In genomic region chr14:105503918-105504692, GRCh38 we compare ENCODE assay signal across 1 cellular context.
TF ChIP-seq lines count a peak whose summit lies in the region.

No MANE protein-coding gene starts in this region.

TF ChIP-seq in HepG2, 621 proteins besides CTCF, POLR2A, EP300 and RAD21 (continued from another document and continues in another):
- no peak for TF ChIP-seq ZBTB40 (IDR thresholded peaks at IDR 0.05)
- TF ChIP-seq ZBTB40 (CRISPR knock-in tag; IDR thresholded peaks at IDR 0.05): no peak
- TF ChIP-seq ZNF563 (CRISPR knock-in tag; IDR thresholded peaks at IDR 0.05): no peak
- no peak for TF ChIP-seq POLR2AphosphoS5 (IDR thresholded peaks at IDR 0.05; ENCODE audit: low read depth, low read length)
- no peak for TF ChIP-seq ZBTB34 (CRISPR knock-in tag; IDR thresholded peaks at IDR 0.05)
- no peak for TF ChIP-seq BRD4 (CRISPR knock-in tag; IDR thresholded peaks at IDR 0.05)
- no peak for TF ChIP-seq AKAP8 (CRISPR knock-in tag; IDR thresholded peaks at IDR 0.05)
- no peak for TF ChIP-seq SRSF1 (optimal IDR thresholded peaks at IDR 0.05; ENCODE audit: low read depth, low read length)
- TF ChIP-seq NFKB2 (CRISPR knock-in tag; IDR thresholded peaks at IDR 0.05; ENCODE audit: borderline replicate concordance): peak; percentile 45; the same call in 1 of the 2 replicates
- TF ChIP-seq ZNF138 (CRISPR knock-in tag; IDR thresholded peaks at IDR 0.05; ENCODE audit: low read depth): no peak
- TF ChIP-seq ZNF44 (CRISPR knock-in tag; IDR thresholded peaks at IDR 0.05): no peak
- no peak for TF ChIP-seq HOXA5 (CRISPR knock-in tag; IDR thresholded peaks at IDR 0.05)
- 0 out of 2 replicates have a peak, but pooled peaks have one; percentile 36 for TF ChIP-seq ZNF616 (CRISPR knock-in tag; IDR thresholded peaks at IDR 0.05; ENCODE audit: low read depth)
- TF ChIP-seq HNF4G (IDR thresholded peaks at IDR 0.05; ENCODE audit: borderline replicate concordance, low read depth, low read length): no peak
- TF ChIP-seq HNF4G (CRISPR knock-in tag; IDR thresholded peaks at IDR 0.05; ENCODE audit: borderline replicate concordance, low read depth): no peak
- no peak for TF ChIP-seq ZXDC (CRISPR knock-in tag; IDR thresholded peaks at IDR 0.05)
- peak; percentile 34; the same call in 1 of the 2 replicates for TF ChIP-seq SP4 (CRISPR knock-in tag; IDR thresholded peaks at IDR 0.05)
- no peak for TF ChIP-seq MLLT10 (CRISPR knock-in tag; IDR thresholded peaks at IDR 0.05)
- no peak for TF ChIP-seq GABPA (IDR thresholded peaks at IDR 0.05; ENCODE audit: low read depth, low read length)
- no peak for TF ChIP-seq GABPA (CRISPR knock-in tag; IDR thresholded peaks at IDR 0.05; ENCODE audit: low read depth)
- no peak for TF ChIP-seq CCAR2 (optimal IDR thresholded peaks at IDR 0.05; ENCODE audit: low read depth, low read length)
- no peak for TF ChIP-seq SRY (CRISPR knock-in tag; IDR thresholded peaks at IDR 0.05)
- TF ChIP-seq ZNF574 (CRISPR knock-in tag; IDR thresholded peaks at IDR 0.05): no peak
- no peak for TF ChIP-seq MXD1 (CRISPR knock-in tag; IDR thresholded peaks at IDR 0.05)
- no peak for TF ChIP-seq SMARCE1 (IDR thresholded peaks at IDR 0.05; ENCODE audit: borderline replicate concordance)
- TF ChIP-seq ZBTB43 (CRISPR knock-in tag; conservative IDR thresholded peaks at IDR 0.05): no peak
- TF ChIP-seq ZNF292 (CRISPR knock-in tag; IDR thresholded peaks at IDR 0.05; ENCODE audit: borderline replicate concordance, low read depth): no peak; the same call in 1 of the 2 replicates
- peak; percentile 73 for TF ChIP-seq ZFY (CRISPR knock-in tag; IDR thresholded peaks at IDR 0.05)
- TF ChIP-seq KDM2A (CRISPR knock-in tag; IDR thresholded peaks at IDR 0.05; ENCODE audit: borderline replicate concordance, low read depth): peak; percentile 17; the same call in 1 of the 2 replicates
- no peak for TF ChIP-seq ZSCAN9 (CRISPR knock-in tag; IDR thresholded peaks at IDR 0.05; ENCODE audit: borderline replicate concordance)
- TF ChIP-seq MXI1 (IDR thresholded peaks at IDR 0.05; ENCODE audit: borderline replicate concordance, low read depth, low read length): no peak
- TF ChIP-seq TOPORS (CRISPR knock-in tag; IDR thresholded peaks at IDR 0.05): no peak
- TF ChIP-seq SAP130 (CRISPR knock-in tag; IDR thresholded peaks at IDR 0.05; ENCODE audit: low read depth): peak; percentile 50
- no peak for TF ChIP-seq FOXK2 (IDR thresholded peaks at IDR 0.05)
- no peak for TF ChIP-seq RNF219 (CRISPR knock-in tag; IDR thresholded peaks at IDR 0.05)
- no peak for TF ChIP-seq ZBTB39 (CRISPR knock-in tag; IDR thresholded peaks at IDR 0.05)
- no peak for TF ChIP-seq ZFP82 (CRISPR knock-in tag; IDR thresholded peaks at IDR 0.05; ENCODE audit: borderline replicate concordance)
- no peak for TF ChIP-seq ZNF562 (CRISPR knock-in tag; IDR thresholded peaks at IDR 0.05; ENCODE audit: borderline replicate concordance)
- peak; percentile 32; the same call in 1 of the 2 replicates for TF ChIP-seq MYC (CRISPR knock-in tag; IDR thresholded peaks at IDR 0.05; ENCODE audit: borderline replicate concordance)
- peak; percentile 33; the same call in 1 of the 2 replicates for TF ChIP-seq ELF1 (CRISPR knock-in tag; IDR thresholded peaks at IDR 0.05)
- no peak for TF ChIP-seq ZNF160 (CRISPR knock-in tag; IDR thresholded peaks at IDR 0.05)
